In genomic region chrX:136879001-136879667, GRCh38 we compare ENCODE assay signal across 8 cellular contexts. TPM values are rescaled to one million over a fixed set of nuclear protein-coding genes. Genes with fewer than 3 reads are reported as not detected.
DNase-seq lines count a peak whose midpoint lies in the region; ATAC-seq, FAIRE-seq and TF ChIP-seq lines count a peak whose summit lies in the region.

No MANE protein-coding gene starts in this region.

- TF ChIP-seq CTCF in GM12865 (IDR thresholded peaks at IDR 0.05; ENCODE audit: insufficient read depth, low read depth, low read length, missing control alignments) (no peak), RWPE2 (IDR thresholded peaks at IDR 0.05; ENCODE audit: poor library complexity, severe bottlenecking) (no peak), esophagus squamous epithelium (IDR thresholded peaks at IDR 0.05) (no peak), pancreas (IDR thresholded peaks at IDR 0.05) (no peak)

- peak; percentile 14 for DNase-seq in GM12865 (ENCODE audit: low read depth)
- DNase-seq in RWPE2 (ENCODE audit: low spot score) = no peak
- DNase-seq in esophagus squamous epithelium (lab: John Stamatoyannopoulos, UW) = no peak
- no peak for DNase-seq in pancreas
- no peak for DNase-seq in SKM-1 treated with dmso at 0.1 percent for 144 hours (lab: John Stamatoyannopoulos, UW; ENCODE audit: unreplicated experiment)
- DNase-seq in NCI-H2081 (lab: John Stamatoyannopoulos, UW) = no peak
- DNase-seq in frontal cortex (ENCODE audit: low spot score in 2 of 2) = no peak

- H3K4me1 ChIP-seq in RWPE2 (ENCODE audit: insufficient read depth, poor library complexity, severe bottlenecking) (no peaks in the 10 kb centered on the region), esophagus squamous epithelium (peaks cover 0 to 21% (median 0%) of the 10 kb centered on the region in 3 donors), pancreas (no peaks in the 10 kb centered on the region)

- H3K27ac ChIP-seq in RWPE2 (ENCODE audit: poor library complexity, severe bottlenecking) (peak overlapping the region; percentile 64), esophagus squamous epithelium (peak overlapping the region; percentile 90 to 95 (median 94)), pancreas (peak overlapping the region in 2 of 4 donors; percentile 90 to 93)

- intact Hi-C loops in esophagus squamous epithelium (cut with DNase I) = no loop called here
- intact Hi-C loops in pancreas (cut with DNase I) = no loop called here

- H3K9me3 ChIP-seq in RWPE2 (ENCODE audit: severe bottlenecking) (no peaks in the 10 kb centered on the region), esophagus squamous epithelium (no peaks in the 10 kb centered on the region), pancreas (no peaks in the 10 kb centered on the region)

- 2 to 30% methylated on average over 10 of the region's 10 CpGs for WGBS in esophagus squamous epithelium, 2 donors
- WGBS in pancreas, 2 donors = 6 to 27% methylated on average over 10 of the region's 10 CpGs

- H3K27me3 ChIP-seq in RWPE2 (ENCODE audit: insufficient read depth, poor library complexity, severe bottlenecking) (no peaks in the 10 kb centered on the region), esophagus squamous epithelium (no peaks in the 10 kb centered on the region), pancreas (no peaks in the 10 kb centered on the region)

- ATAC-seq in RWPE2 (ENCODE audit: low read depth) = no peak
- ATAC-seq in pancreas = peak in 3 of 4 donors; percentile 14 to 47 (median 21)
- no peak for ATAC-seq in GM21717 (IDR thresholded peaks at IDR 0.05; ENCODE audit: unreplicated experiment)

- FAIRE-seq in pancreas (lab: Jason Lieb, UNC) = peak; percentile 90
- no peak for FAIRE-seq in frontal cortex (lab: Jason Lieb, UNC)

- H3K4me3 ChIP-seq in GM12865 (ENCODE audit: low read depth, low read length) (peak overlapping the region; percentile 92), RWPE2 (ENCODE audit: severe bottlenecking) (peak overlapping the region; percentile 77), esophagus squamous epithelium (peak overlapping the region; percentile 58 to 77 (median 74)), pancreas (peak overlapping the region; percentile 14 to 55 (median 44))

- no peak for TF ChIP-seq POLR2A in esophagus squamous epithelium (IDR thresholded peaks at IDR 0.05)

- H3K36me3 ChIP-seq in RWPE2 (ENCODE audit: low read depth) (peaks cover 57% of the 10 kb centered on the region), esophagus squamous epithelium (peaks cover 0 to 44% (median 10%) of the 10 kb centered on the region in 3 donors), pancreas (peaks cover 0 to 22% (median 0%) of the 10 kb centered on the region in 3 donors)

RNA-seq across cellular contexts. Expression of gene RBMX, which starts 1.4 kb away (rescaled TPM):
- total RNA-seq in esophagus squamous epithelium (100 to 1,000 TPM; 125 to 220 (median 205) TPM), pancreas (100 to 1,000 TPM in 2 of 6 donors, 10 to 100 TPM in 4; 71.7 to 129 (median 81.8) TPM), frontal cortex (323 TPM)
- 10 to 100 TPM; 45.3 to 86.6 TPM for polyA plus RNA-seq in pancreas

Comparison
In these comparisons a context has a peak if more than half of its experiments do, and no peak if none do; other contexts are left out.
1. ATAC-seq: peak in pancreas (3 of 4); none in RWPE2 (single experiment) and GM21717 (single experiment).
2. Peak in every context shown above with its lines, with median percentiles within 50 percentile points of each other: H3K4me3 ChIP-seq.